In the genomic region with DNA sequence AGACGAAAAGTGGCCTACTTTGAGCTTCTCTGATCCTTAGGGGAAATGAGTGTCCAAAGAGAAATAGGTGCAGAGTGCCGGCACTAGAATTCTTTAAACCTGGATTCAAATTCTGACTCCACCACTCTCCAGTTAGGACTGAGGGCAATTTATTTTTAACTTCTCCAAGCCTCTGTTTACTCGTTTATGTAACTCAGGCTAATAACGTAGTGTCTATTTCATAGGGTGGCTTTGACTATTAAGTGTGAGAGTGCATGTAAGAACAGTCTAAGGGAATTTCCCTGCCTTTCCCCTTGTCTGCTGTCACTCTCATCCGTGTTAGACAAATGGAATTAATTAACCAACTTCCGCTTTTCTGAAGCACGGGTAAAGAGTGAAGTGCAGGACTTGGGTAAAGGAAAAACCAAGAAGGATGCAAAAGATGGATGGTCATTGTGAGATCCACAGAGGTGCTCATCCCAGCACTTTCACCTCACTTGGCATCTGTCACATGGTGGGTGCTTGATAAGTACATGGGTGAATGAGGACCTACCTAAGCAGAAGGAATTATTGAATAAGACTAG, we compare ENCODE assay signal across 8 cellular contexts. TPM values are rescaled to one million over a fixed set of nuclear protein-coding genes. Genes with fewer than 3 reads are reported as not detected.
DNase-seq lines count a peak whose midpoint lies in the region; ATAC-seq, FAIRE-seq and TF ChIP-seq lines count a peak whose summit lies in the region.

No MANE protein-coding gene starts in this region.

- H3K4me3 ChIP-seq in GM23248 (peak overlapping the region; percentile 99), OCI-LY1 (ENCODE audit: low read depth, low read length, poor library complexity, severe bottlenecking) (peak overlapping the region; percentile 79), iPS-18c (ENCODE audit: insufficient read depth, low read depth, low read length) (peak overlapping the region; percentile 93), small intestine (ENCODE audit: low read depth in 1 of 2, low read length in 2 of 2) (peak overlapping the region; percentile 59 to 84)

- H3K27ac ChIP-seq in GM23248 (peak overlapping the region; percentile 84), OCI-LY1 (ENCODE audit: low read depth, low read length, poor library complexity, severe bottlenecking) (peak overlapping the region; percentile 89), small intestine (ENCODE audit: low read depth in 1 of 2, low read length in 1 of 2) (peak overlapping the region; percentile 84 to 90)

- H3K27me3 ChIP-seq in GM23248 (replicated peaks; ENCODE audit: insufficient read depth) = no peaks in the 10 kb centered on the region
- H3K27me3 ChIP-seq in OCI-LY1 (ENCODE audit: insufficient read depth, low read length) = no peaks in the 10 kb centered on the region
- no peaks in the 10 kb centered on the region for H3K27me3 ChIP-seq in small intestine (ENCODE audit: control insufficient read depth in 2 of 2, insufficient read depth in 2 of 2, low read length in 2 of 2)

- H3K4me1 ChIP-seq in GM23248 (ENCODE audit: insufficient read depth) (peaks cover 15% of the 10 kb centered on the region), OCI-LY1 (ENCODE audit: insufficient read depth, low read length, severe bottlenecking) (peaks cover 42% of the 10 kb centered on the region), small intestine (ENCODE audit: control insufficient read depth in 2 of 2, insufficient read depth in 1 of 2, low read depth in 1 of 2, low read length in 1 of 2) (peaks cover 3% of the 10 kb centered on the region in 2 donors)

- no peak for TF ChIP-seq CTCF in OCI-LY1 (IDR thresholded peaks at IDR 0.05; ENCODE audit: low read length)

- H2AFZ ChIP-seq in GM23248 (peak overlapping the region; percentile 100), OCI-LY1 (ENCODE audit: low read length) (peak overlapping the region; percentile 77; the same call in 1 of the 2 replicates)

- peaks cover 62% of the 10 kb centered on the region for H3K79me2 ChIP-seq in GM23248 (ENCODE audit: insufficient read depth)
- H3K79me2 ChIP-seq in OCI-LY1 (ENCODE audit: insufficient read depth, low read length) = peaks cover 16% of the 10 kb centered on the region

- peak; percentile 4 for DNase-seq in DMS79 (lab: John Stamatoyannopoulos, UW)
- DNase-seq in GM23248 = peak; percentile 48
- peak; percentile 14 for DNase-seq in amniotic epithelial cell (ENCODE audit: low read depth)
- DNase-seq in small intestine = peak; percentile 31
- DNase-seq in UCSD-AML1 (lab: John Stamatoyannopoulos, UW; ENCODE audit: unreplicated experiment) = no peak

- H3F3A ChIP-seq in GM23248 (ENCODE audit: insufficient read depth) (peaks cover 13% of the 10 kb centered on the region; the same call in 1 of the 2 replicates), OCI-LY1 (ENCODE audit: insufficient read depth, low read length) (no peaks in the 10 kb centered on the region)

- FAIRE-seq in small intestine (lab: Jason Lieb, UNC) = no peak

- no peaks in the 10 kb centered on the region for H3K9me3 ChIP-seq in GM23248 (ENCODE audit: low read depth)
- no peaks in the 10 kb centered on the region for H3K9me3 ChIP-seq in OCI-LY1 (ENCODE audit: low read length)
- no peaks in the 10 kb centered on the region for H3K9me3 ChIP-seq in iPS-18c (ENCODE audit: control insufficient read depth, insufficient read depth, low read length)
- H3K9me3 ChIP-seq in small intestine (ENCODE audit: control insufficient read depth, low read depth) = no peaks in the 10 kb centered on the region

- 0 to 2% methylated on average over 7 of the region's 7 CpGs for WGBS in GM23248 (ENCODE audit: low coverage in 1 of 2, low lambda C conversion rate in 2 of 2, missing lambda C conversion rate in 2 of 2), 2 experiments
- 0 to 1% (median 1%) methylated on average over 7 of the region's 7 CpGs for WGBS in small intestine, 3 donors

- H3K9ac ChIP-seq in GM23248 = peak overlapping the region; percentile 95
- peak overlapping the region; percentile 94 for H3K9ac ChIP-seq in OCI-LY1 (ENCODE audit: low read length)

- ATAC-seq in GM21423 (IDR thresholded peaks at IDR 0.05; ENCODE audit: unreplicated experiment) = no peak

- H4K20me1 ChIP-seq in GM23248 (ENCODE audit: insufficient read depth) (no peaks in the 10 kb centered on the region), OCI-LY1 (ENCODE audit: insufficient read depth, low read length) (no peaks in the 10 kb centered on the region)

- peak overlapping the region; percentile 92 for H3K4me2 ChIP-seq in GM23248 (ENCODE audit: unreplicated experiment)
- peak overlapping the region; percentile 89 for H3K4me2 ChIP-seq in OCI-LY1 (ENCODE audit: low read length)

- H3K9me2 ChIP-seq in GM23248 (ENCODE audit: insufficient read depth) (no peaks in the 10 kb centered on the region), OCI-LY1 (ENCODE audit: low read depth, low read length) (no peaks in the 10 kb centered on the region)

- H3K36me3 ChIP-seq in GM23248 (ENCODE audit: low read depth) = no peaks in the 10 kb centered on the region; the same call in 1 of the 2 replicates
- peaks cover 11% of the 10 kb centered on the region; the same call in 1 of the 2 replicates for H3K36me3 ChIP-seq in OCI-LY1 (ENCODE audit: insufficient read depth, low read length)
- no peaks in the 10 kb centered on the region for H3K36me3 ChIP-seq in small intestine (ENCODE audit: control insufficient read depth in 2 of 2, insufficient read depth in 2 of 2, low read length in 2 of 2)

- in situ Hi-C loops in GM23248 (cut with MboI) = no loop called here

RNA-seq across cellular contexts. Expression of gene ZKSCAN8, which starts 4.1 kb away (rescaled TPM):
- 12.0 and 13.2 TPM in 2 replicates for total RNA-seq in GM23248 (2014; rRNA removed; shearing (Covaris generic))
- polyA plus RNA-seq in GM23248 (2016; fragmentation: Nextera tagmentation; extraction: Ambion mirVana) = 4.1 TPM in 2 replicates
- 1 to 10 TPM; 1.1 to 3.0 (median 1.6) TPM for polyA plus RNA-seq in small intestine

RNA-seq across cellular contexts. Expression of gene ZSCAN16, which starts 13.1 kb away (rescaled TPM):
- total RNA-seq in GM23248 (2014; rRNA removed; shearing (Covaris generic)) = 1.2 and 2.3 TPM in 2 replicates
- polyA plus RNA-seq in GM23248 (2016; fragmentation: Nextera tagmentation; extraction: Ambion mirVana) (1.2 TPM in 2 replicates), small intestine (10 to 100 TPM in 2 of 3 donors, 1 to 10 TPM in 1; 8.6 to 15.4 (median 11.3) TPM)

RNA-seq across cellular contexts. Expression of gene ZNF165, which starts 57.2 kb away (rescaled TPM):
- total RNA-seq in GM23248 (2014; rRNA removed; shearing (Covaris generic)) = 0.25 and 0.86 TPM in 2 replicates
- polyA plus RNA-seq in GM23248 (2016; fragmentation: Nextera tagmentation; extraction: Ambion mirVana) (0.41 and 0.81 TPM in 2 replicates), small intestine (1 to 10 TPM; 2.7 to 4.3 (median 4.1) TPM)
